25 cellular contexts compared by ENCODE assay signal in genomic region chr4:151606061-151606460, GRCh38.
DNase-seq lines count a peak whose midpoint lies in the region; ATAC-seq and TF ChIP-seq lines count a peak whose summit lies in the region.
"Had no signal": no experiment of that assay in that cellular context is flagged by ENCODE, and none has a peak within 500 bp of the region (broad histone marks: within the 10 kb centered on the region; RNA-seq: fewer than 3 reads in every experiment).

No MANE protein-coding gene starts in this region.

- TF ChIP-seq POLR2A in heart left ventricle (IDR thresholded peaks at IDR 0.05): no peak

- H3K9me3 ChIP-seq in heart left ventricle (no peaks in the 10 kb centered on the region), left ventricle myocardium inferior (replicated peaks) (no peaks in the 10 kb centered on the region), right atrium auricular region (no peaks in the 10 kb centered on the region), smooth muscle cell (replicated peaks; ENCODE audit: low read depth) (no peaks in the 10 kb centered on the region)
- H3K9me3 ChIP-seq: A549; BE2C; BLaER1 treated with 17β-estradiol and CSF1 and Interleukin-3, amounts not matched to agents 10 nM and 100 nM had no signal

- intact Hi-C loops in heart left ventricle (cut with DNase I): loop anchor here in 3 of 10 donors (10.0 kb wide), 2 partner anchors 241 to 491 kb away; no protein-coding TSS in a partner anchor
- intact Hi-C loops in left ventricle myocardium inferior (cut with micrococcal nuclease): no loop called here
- intact Hi-C loops in left ventricle myocardium superior (cut with micrococcal nuclease): no loop called here

- no peak for TF ChIP-seq CTCF in heart left ventricle (IDR thresholded peaks at IDR 0.05)
- no peak for TF ChIP-seq CTCF in left ventricle myocardium inferior (IDR thresholded peaks at IDR 0.05; ENCODE audit: borderline replicate concordance)
- TF ChIP-seq CTCF in right atrium auricular region (IDR thresholded peaks at IDR 0.05): no peak
- no peak for TF ChIP-seq CTCF in VCaP (conservative IDR thresholded peaks at IDR 0.05)
- no peak for TF ChIP-seq CTCF in smooth muscle cell (IDR thresholded peaks at IDR 0.05; ENCODE audit: borderline replicate concordance, insufficient read depth, poor library complexity, severe bottlenecking)
- no peak for TF ChIP-seq CTCF in osteocyte (IDR thresholded peaks at IDR 0.05)

- H3K4me1 ChIP-seq in heart left ventricle: peaks cover 0 to 13% (median 0%) of the 10 kb centered on the region in 12 donors
- H3K4me1 ChIP-seq in left ventricle myocardium inferior: peaks cover 16% of the 10 kb centered on the region
- peaks cover 0 to 6% of the 10 kb centered on the region in 2 donors for H3K4me1 ChIP-seq in right atrium auricular region
- no peaks in the 10 kb centered on the region for H3K4me1 ChIP-seq in smooth muscle cell (ENCODE audit: low read depth)
- H3K4me1 ChIP-seq: A549 had no signal

- H3K27me3 ChIP-seq in heart left ventricle: no peaks in the 10 kb centered on the region
- no peaks in the 10 kb centered on the region for H3K27me3 ChIP-seq in left ventricle myocardium inferior (ENCODE audit: low read depth)
- H3K27me3 ChIP-seq in right atrium auricular region: no peaks in the 10 kb centered on the region
- H3K27me3 ChIP-seq in smooth muscle cell (ENCODE audit: low read depth): no peaks in the 10 kb centered on the region
- H3K27me3 ChIP-seq: BE2C; BLaER1 treated with 17β-estradiol and CSF1 and Interleukin-3, amounts not matched to agents 10 nM and 100 nM had no signal

- no peak overlapping the region for H3K4me3 ChIP-seq in heart left ventricle
- no peak overlapping the region for H3K4me3 ChIP-seq in left ventricle myocardium inferior
- H3K4me3 ChIP-seq in right atrium auricular region: no peak overlapping the region
- H3K4me3 ChIP-seq in smooth muscle cell: no peak overlapping the region
- H3K4me3 ChIP-seq: A549; BLaER1 treated with 17β-estradiol and CSF1 and Interleukin-3, amounts not matched to agents 10 nM and 100 nM; GM12878; GM23338 had no signal

- H4K20me1 ChIP-seq in smooth muscle cell (ENCODE audit: low read depth): no peaks in the 10 kb centered on the region
- H4K20me1 ChIP-seq: BLaER1 treated with 17β-estradiol and CSF1 and Interleukin-3, amounts not matched to agents 10 nM and 100 nM had no signal

- DNase-seq in heart left ventricle (no peak), left ventricle myocardium inferior (no peak), left ventricle myocardium superior (no peak), right atrium auricular region (ENCODE audit: low spot score) (no peak), smooth muscle cell (lab: John Stamatoyannopoulos, UW; ENCODE audit: unreplicated experiment) (no peak), osteocyte (ENCODE audit: extremely low spot score, unreplicated experiment) (no peak)
- DNase-seq: 8988T; ACHN; AML-193; BE2C; CD4-positive, alpha-beta T cell; CD8-positive, alpha-beta memory T cell; DMS 273 treated with DMSO at 0.1 percent for 48 hours; DMS79; EL; GDM1; H9 had no signal

- no peak overlapping the region for H3K4me2 ChIP-seq in smooth muscle cell
- H3K4me2 ChIP-seq: A549; BLaER1 treated with 17β-estradiol and CSF1 and Interleukin-3, amounts not matched to agents 10 nM and 100 nM; GM23338 had no signal

- peaks cover 5% of the 10 kb centered on the region for H3K27me3 Mint-ChIP-seq in osteocyte (ENCODE audit: unreplicated experiment)

- peaks cover 5% of the 10 kb centered on the region for H3K9me3 Mint-ChIP-seq in osteocyte (ENCODE audit: unreplicated experiment)
- H3K9me3 Mint-ChIP-seq: CD4-positive, alpha-beta T cell; CD8-positive, alpha-beta memory T cell had no signal

- H3K9ac ChIP-seq in smooth muscle cell (ENCODE audit: low read depth): no peak overlapping the region
- H3K9ac ChIP-seq: BLaER1 treated with 17β-estradiol and CSF1 and Interleukin-3, amounts not matched to agents 10 nM and 100 nM had no signal

- H3F3A ChIP-seq in smooth muscle cell (ENCODE audit: low read depth): no peaks in the 10 kb centered on the region

- H3K27ac Mint-ChIP-seq in osteocyte (ENCODE audit: unreplicated experiment): no peak overlapping the region
- H3K27ac Mint-ChIP-seq: CD14-positive monocyte; CD4-positive, alpha-beta T cell; CD8-positive, alpha-beta memory T cell; GM23338; H9 had no signal

- H3K36me3 ChIP-seq in heart left ventricle (no peaks in the 10 kb centered on the region), left ventricle myocardium inferior (no peaks in the 10 kb centered on the region), right atrium auricular region (no peaks in the 10 kb centered on the region), smooth muscle cell (ENCODE audit: low read depth) (no peaks in the 10 kb centered on the region)
- H3K36me3 ChIP-seq: BE2C; BLaER1 treated with 17β-estradiol and CSF1 and Interleukin-3, amounts not matched to agents 10 nM and 100 nM had no signal

- H3K27ac ChIP-seq in heart left ventricle (no peak overlapping the region), left ventricle myocardium inferior (replicated peaks) (no peak overlapping the region), right atrium auricular region (no peak overlapping the region), VCaP (0 out of 2 replicates have a peak overlapping the region, but pooled peaks have one; percentile 15), smooth muscle cell (ENCODE audit: low read depth) (no peak overlapping the region)
- H3K27ac ChIP-seq: A549; BLaER1 treated with 17β-estradiol and CSF1 and Interleukin-3, amounts not matched to agents 10 nM and 100 nM had no signal

- H3K36me3 Mint-ChIP-seq in osteocyte (ENCODE audit: unreplicated experiment): no peaks in the 10 kb centered on the region
- H3K36me3 Mint-ChIP-seq: CD14-positive monocyte; CD8-positive, alpha-beta memory T cell had no signal

- H3K4me3 Mint-ChIP-seq in osteocyte (ENCODE audit: unreplicated experiment): no peak overlapping the region
- H3K4me3 Mint-ChIP-seq: CD14-positive monocyte; CD4-positive, alpha-beta T cell; CD8-positive, alpha-beta memory T cell; GM23338; H9 had no signal

- ATAC-seq in heart left ventricle (peak in 3 of 4 donors; percentile 37 to 56 (median 53)), left ventricle myocardium superior (peak; percentile 72), HG03378 (IDR thresholded peaks at IDR 0.05; ENCODE audit: unreplicated experiment) (no peak)
- ATAC-seq: A549, GM12878, GM23338, HCT116 had no signal

- H2AFZ ChIP-seq in smooth muscle cell (ENCODE audit: low read depth): peak overlapping the region; percentile 26
- H2AFZ ChIP-seq: GM23338 had no signal

- peaks cover 2% of the 10 kb centered on the region for H3K4me1 Mint-ChIP-seq in osteocyte (ENCODE audit: unreplicated experiment)
- H3K4me1 Mint-ChIP-seq: CD14-positive monocyte had no signal

- 24 to 31% (median 27%) methylated on average over 5 of the region's 5 CpGs for WGBS in heart left ventricle, 4 donors
- 39% methylated on average over 5 of the region's 5 CpGs for WGBS in smooth muscle cell (ENCODE audit: low lambda C conversion rate)

- no peaks in the 10 kb centered on the region for H3K79me2 ChIP-seq in smooth muscle cell (ENCODE audit: low read depth)
